Comparison of ENCODE assay signal across 18 cellular contexts in genomic region chr15:71662306-71662705, GRCh38.
A peak's percentile ranks its signal among the peaks of the same experiment; 100 is the strongest.
DNase-seq lines count a peak whose midpoint lies in the region; ATAC-seq and TF ChIP-seq lines count a peak whose summit lies in the region.
"Had no signal": no experiment of that assay in that cellular context is flagged by ENCODE, and none has a peak within 500 bp of the region (broad histone marks: within the 10 kb centered on the region; RNA-seq: fewer than 3 reads in every experiment).

No MANE protein-coding gene starts in this region.

- TF ChIP-seq CTCF in heart left ventricle (IDR thresholded peaks at IDR 0.05), result no peak
- no peak for TF ChIP-seq CTCF in stomach (IDR thresholded peaks at IDR 0.05)
- TF ChIP-seq CTCF in tibial nerve (IDR thresholded peaks at IDR 0.05), result no peak
- no peak for TF ChIP-seq CTCF in CD8-positive, alpha-beta T cell (IDR thresholded peaks at IDR 0.05)
- no peak for TF ChIP-seq CTCF in lower leg skin (IDR thresholded peaks at IDR 0.05)

- POLR2A ChIA-PET in CD8-positive, alpha-beta T cell (lab: Charles Lee), result no interaction called here

- no peak overlapping the region for H3K4me3 Mint-ChIP-seq in CD8-positive, alpha-beta T cell
- H3K4me3 Mint-ChIP-seq: CD4-positive, alpha-beta memory T cell had no signal

- peaks cover 0 to 10% (median 0%) of the 10 kb centered on the region in 12 donors for H3K9me3 ChIP-seq in heart left ventricle
- H3K9me3 ChIP-seq in stomach, result no peaks in the 10 kb centered on the region
- peaks cover 0 to 7% (median 2%) of the 10 kb centered on the region in 4 donors for H3K9me3 ChIP-seq in tibial nerve
- no peaks in the 10 kb centered on the region for H3K9me3 ChIP-seq in CD8-positive, alpha-beta T cell (ENCODE audit: low read length)

- no peaks in the 10 kb centered on the region for H3K27me3 ChIP-seq in heart left ventricle
- no peaks in the 10 kb centered on the region for H3K27me3 ChIP-seq in layer of hippocampus (ENCODE audit: control insufficient read depth, insufficient read depth, low read length)
- no peaks in the 10 kb centered on the region for H3K27me3 ChIP-seq in stomach
- no peaks in the 10 kb centered on the region for H3K27me3 ChIP-seq in tibial nerve
- H3K27me3 ChIP-seq in CD8-positive, alpha-beta T cell (ENCODE audit: insufficient read depth, low read length), result no peaks in the 10 kb centered on the region

- TF ChIP-seq EP300 in stomach (IDR thresholded peaks at IDR 0.05) (no peak), tibial nerve (IDR thresholded peaks at IDR 0.05) (no peak)

- H3K27ac ChIP-seq in heart left ventricle, result peak overlapping the region in 11 of 12 donors; percentile 40 to 67 (median 59)
- peak overlapping the region; percentile 65 for H3K27ac ChIP-seq in cingulate gyrus (ENCODE audit: low read depth, low read length)
- H3K27ac ChIP-seq in layer of hippocampus (ENCODE audit: low read depth, low read length), result peak overlapping the region; percentile 60
- H3K27ac ChIP-seq in stomach, result peak overlapping the region in 4 of 5 donors; percentile 24 to 47 (median 36)
- peak overlapping the region in 2 of 4 donors; percentile 54 to 59 for H3K27ac ChIP-seq in tibial nerve
- no peak overlapping the region for H3K27ac ChIP-seq in CD8-positive, alpha-beta T cell (ENCODE audit: low read depth, low read length)
- H3K27ac ChIP-seq: GM23248, HL-60, RWPE1 had no signal

- H3K27ac Mint-ChIP-seq in CD8-positive, alpha-beta T cell, result no peak overlapping the region
- H3K27ac Mint-ChIP-seq: CD4-positive, alpha-beta memory T cell had no signal

- H3K36me3 ChIP-seq in heart left ventricle, result no peaks in the 10 kb centered on the region
- H3K36me3 ChIP-seq in stomach, result no peaks in the 10 kb centered on the region
- H3K36me3 ChIP-seq in tibial nerve, result no peaks in the 10 kb centered on the region
- no peaks in the 10 kb centered on the region for H3K36me3 ChIP-seq in CD8-positive, alpha-beta T cell (ENCODE audit: insufficient read depth, low read length)

- TF ChIP-seq POLR2A in heart left ventricle (IDR thresholded peaks at IDR 0.05) (no peak), stomach (IDR thresholded peaks at IDR 0.05) (no peak), tibial nerve (IDR thresholded peaks at IDR 0.05) (no peak), lower leg skin (IDR thresholded peaks at IDR 0.05) (no peak)

- DNase-seq in heart left ventricle (no peak), cardiac septum (ENCODE audit: low spot score) (no peak), stomach (no peak), tibial nerve (ENCODE audit: low spot score in 2 of 2) (no peak), lower leg skin (ENCODE audit: low spot score in 2 of 2) (no peak)
- DNase-seq in CD8-positive, alpha-beta T cell, result no peak
- DNase-seq: CD4-positive, alpha-beta memory T cell; DMS79 treated with DMSO at 0.1 percent for 48 hours; GM23248; HCEC 1CT; NCI-H1105 treated with DMSO at 0.1 percent for 48 hours; NCI-H187 treated with DMSO at 0.1 percent for 48 hours; NCI-H2171; NCI-H446 treated with DMSO at 0.1 percent for 48 hours had no signal

- CTCF ChIA-PET in CD8-positive, alpha-beta T cell (lab: Charles Lee), result no interaction called here

- 44 to 67% (median 53%) methylated on average over 1 of the region's 1 CpG for WGBS in heart left ventricle, 4 donors
- 16 to 37% (median 27%) methylated on average over 1 of the region's 1 CpG for WGBS in stomach, 5 donors
- 22 to 38% methylated on average over 1 of the region's 1 CpG for WGBS in tibial nerve, 2 donors
- 62 to 69% methylated on average over 1 of the region's 1 CpG for WGBS in lower leg skin, 2 donors

- H3K4me1 Mint-ChIP-seq in CD8-positive, alpha-beta T cell (ENCODE audit: low read depth), result no peaks in the 10 kb centered on the region
- H3K4me1 Mint-ChIP-seq: CD4-positive, alpha-beta memory T cell had no signal

- H3K4me1 ChIP-seq in heart left ventricle, result peaks cover 0 to 38% (median 17%) of the 10 kb centered on the region in 12 donors
- H3K4me1 ChIP-seq in stomach, result peaks cover 9 to 23% (median 18%) of the 10 kb centered on the region in 4 donors
- H3K4me1 ChIP-seq in tibial nerve, result peaks cover 0 to 6% (median 0%) of the 10 kb centered on the region in 4 donors
- no peaks in the 10 kb centered on the region for H3K4me1 ChIP-seq in CD8-positive, alpha-beta T cell (ENCODE audit: insufficient read depth, low read length)

- no peaks in the 10 kb centered on the region for H3K36me3 Mint-ChIP-seq in CD8-positive, alpha-beta T cell
- H3K36me3 Mint-ChIP-seq: CD4-positive, alpha-beta memory T cell had no signal

- H3K4me3 ChIP-seq in heart left ventricle (no peak overlapping the region), stomach (no peak overlapping the region), tibial nerve (no peak overlapping the region), lower leg skin (ENCODE audit: low read depth, poor library complexity, severe bottlenecking) (no peak overlapping the region)
- no peak overlapping the region for H3K4me3 ChIP-seq in CD8-positive, alpha-beta T cell (ENCODE audit: low read depth, low read length)
- H3K4me3 ChIP-seq: GM23248 had no signal

- H3K27me3 Mint-ChIP-seq in CD8-positive, alpha-beta T cell (ENCODE audit: low read depth), result peaks cover 8% of the 10 kb centered on the region

- intact Hi-C loops in heart left ventricle (cut with DNase I), result no loop called here
- intact Hi-C loops in cardiac septum (cut with DNase I), result loop anchor here (5.0 kb wide), 1 partner anchor 45 kb away; no protein-coding TSS in a partner anchor
- intact Hi-C loops in stomach (cut with DNase I; ENCODE audit: low total_unique reads), result no loop called here
- intact Hi-C loops in CD8-positive, alpha-beta T cell (cut with DNase I, micrococcal nuclease), result no loop called here
- intact Hi-C loops in lower leg skin (cut with DNase I; ENCODE audit: low total_unique reads), result no loop called here

- ATAC-seq in heart left ventricle, result peak in 1 of 4 donors; percentile 45
- no peak for ATAC-seq in CD8-positive, alpha-beta T cell

- no peaks in the 10 kb centered on the region for H3K9me3 Mint-ChIP-seq in CD8-positive, alpha-beta T cell
